10 cellular contexts compared by ENCODE assay signal in the genomic region with DNA sequence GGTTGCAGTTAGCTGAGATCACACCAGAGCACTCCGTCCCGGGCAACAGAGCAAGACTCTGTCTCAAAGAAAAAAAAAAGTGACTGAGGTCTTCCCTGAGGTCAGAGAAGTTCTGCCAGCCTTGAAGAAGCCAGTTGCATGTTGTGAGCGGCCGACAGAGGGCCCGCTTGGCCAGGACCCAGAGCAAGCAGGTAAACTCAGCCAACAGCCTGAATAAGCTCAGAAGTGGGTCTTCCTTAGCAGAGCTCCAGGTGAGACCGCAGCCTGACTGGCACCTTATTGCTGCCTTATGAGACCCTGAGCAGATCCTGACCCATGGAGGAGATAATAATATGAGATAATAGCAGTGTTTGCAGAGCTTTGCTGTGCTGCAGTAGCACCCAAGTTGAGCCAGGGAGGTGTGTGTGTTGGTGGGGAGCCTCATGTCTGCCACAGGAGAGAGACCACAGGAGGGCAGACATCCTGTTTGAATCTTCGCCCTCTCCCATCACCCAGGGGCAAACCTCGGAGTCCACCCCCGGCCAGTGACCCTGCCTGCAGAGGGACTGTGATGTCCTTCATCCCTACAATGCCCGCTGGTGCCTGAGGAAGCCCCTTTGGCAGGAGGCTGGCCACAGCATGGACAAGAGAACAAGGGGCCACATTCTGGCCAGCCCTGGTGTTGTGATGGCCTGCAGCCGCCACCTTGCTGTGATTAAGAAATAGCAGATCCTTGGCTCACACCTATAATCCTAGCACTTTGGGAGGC. TPM values are rescaled to one million over a fixed set of nuclear protein-coding genes. Genes with fewer than 3 reads are reported as not detected.
DNase-seq lines count a peak whose midpoint lies in the region; ATAC-seq and TF ChIP-seq lines count a peak whose summit lies in the region.
"Had no signal": no experiment of that assay in that cellular context is flagged by ENCODE, and none has a peak within 500 bp of the region (broad histone marks: within the 10 kb centered on the region; RNA-seq: fewer than 3 reads in every experiment).

No MANE protein-coding gene starts in this region.

- no peak overlapping the region for H3K4me3 Mint-ChIP-seq in neural progenitor cell
- H3K4me3 Mint-ChIP-seq: CD8-positive, alpha-beta T cell had no signal

- TF ChIP-seq CTCF in GM10266 (IDR thresholded peaks at IDR 0.05; ENCODE audit: control insufficient read depth, insufficient read depth, low read depth, missing control alignments) (peak; percentile 22), choroid plexus epithelial cell (conservative IDR thresholded peaks at IDR 0.05; ENCODE audit: low read depth, low read length) (peak; percentile 23), neural progenitor cell (IDR thresholded peaks at IDR 0.05) (peak; percentile 35), lower lobe of right lung (IDR thresholded peaks at IDR 0.05) (no peak)

- H3K9me3 ChIP-seq in neural progenitor cell (ENCODE audit: low read depth) (no peaks in the 10 kb centered on the region), lower lobe of right lung (no peaks in the 10 kb centered on the region)
- H3K9me3 ChIP-seq: right atrium auricular region had no signal

- no peaks in the 10 kb centered on the region for H3K4me1 ChIP-seq in neural progenitor cell
- H3K4me1 ChIP-seq in lower lobe of right lung = peaks cover 7% of the 10 kb centered on the region

- H3K4me3 ChIP-seq in choroid plexus epithelial cell (ENCODE audit: low read depth, low read length) = no peak overlapping the region
- H3K4me3 ChIP-seq in neural progenitor cell = no peak overlapping the region
- no peak overlapping the region for H3K4me3 ChIP-seq in lower lobe of right lung
- H3K4me3 ChIP-seq: right atrium auricular region had no signal

- no peaks in the 10 kb centered on the region for H3K36me3 Mint-ChIP-seq in neural progenitor cell
- H3K36me3 Mint-ChIP-seq: CD8-positive, alpha-beta T cell had no signal

- H3K4me1 Mint-ChIP-seq in neural progenitor cell = no peaks in the 10 kb centered on the region

- no peak overlapping the region for H2AFZ ChIP-seq in neural progenitor cell (replicated peaks)

- H3K36me3 ChIP-seq in neural progenitor cell = no peaks in the 10 kb centered on the region
- H3K36me3 ChIP-seq in lower lobe of right lung = no peaks in the 10 kb centered on the region
- H3K36me3 ChIP-seq: right atrium auricular region had no signal

- no peak overlapping the region for H3K27ac Mint-ChIP-seq in neural progenitor cell
- H3K27ac Mint-ChIP-seq: CD8-positive, alpha-beta T cell had no signal

- H3K79me2 ChIP-seq in neural progenitor cell (ENCODE audit: low read depth) = no peaks in the 10 kb centered on the region

- DNase-seq in GM10266 (ENCODE audit: extremely low spot score) (peak; percentile 11), NAMALWA (ENCODE audit: low spot score) (peak; percentile 15), choroid plexus epithelial cell (ENCODE audit: low read depth) (no peak), neural progenitor cell (ENCODE audit: low spot score) (no peak), NCI-H524 (lab: John Stamatoyannopoulos, UW) (no peak), lower lobe of right lung (no peak)
- DNase-seq: NCI-H2171 had no signal

- H3F3A ChIP-seq in neural progenitor cell (ENCODE audit: low read depth) = no peaks in the 10 kb centered on the region

- peaks cover 3% of the 10 kb centered on the region for H3K9me3 Mint-ChIP-seq in neural progenitor cell
- H3K9me3 Mint-ChIP-seq: CD8-positive, alpha-beta T cell had no signal

- H3K27me3 Mint-ChIP-seq in neural progenitor cell (ENCODE audit: insufficient read depth, low read depth) = peaks cover 20% of the 10 kb centered on the region

- H3K27me3 ChIP-seq in neural progenitor cell = peaks cover 31% of the 10 kb centered on the region
- H3K27me3 ChIP-seq in lower lobe of right lung (ENCODE audit: low read depth) = peaks cover 29% of the 10 kb centered on the region

- no peak overlapping the region for H3K9ac ChIP-seq in neural progenitor cell

- ATAC-seq in lower lobe of right lung (no peak), HG03457 (IDR thresholded peaks at IDR 0.05; ENCODE audit: unreplicated experiment) (no peak)
- ATAC-seq: CD8-positive, alpha-beta T cell had no signal

- intact Hi-C loops in lower lobe of right lung (cut with DNase I) = loop anchor here (10.0 kb wide), 1 partner anchor 281 kb away; no protein-coding TSS in a partner anchor

- peaks cover 7% of the 10 kb centered on the region for H4K20me1 ChIP-seq in neural progenitor cell (ENCODE audit: low read depth)

- H3K27ac ChIP-seq in neural progenitor cell (no peak overlapping the region), lower lobe of right lung (no peak overlapping the region)
- H3K27ac ChIP-seq: right atrium auricular region had no signal

- H3K4me2 ChIP-seq in neural progenitor cell = no peak overlapping the region

RNA-seq across cellular contexts. Expression of a gene that starts 10.8 kb away (rescaled TPM):
- 0.17 and 2.9 TPM in 2 replicates for total RNA-seq in neural progenitor cell (ENCODE audit: low replicate concordance)
- total RNA-seq in lower lobe of right lung = not detected
- total RNA-seq: right atrium auricular region had no signal

Comparison
In these comparisons a context has a peak if more than half of its experiments do, and no peak if none do; other contexts are left out.
1. DNase-seq: peak in GM10266 (single experiment) and NAMALWA (single experiment); none in choroid plexus epithelial cell (single experiment), neural progenitor cell (single experiment), NCI-H524 (0 of 2) and lower lobe of right lung (single experiment).